21 cellular contexts compared by ENCODE assay signal in the genomic region with DNA sequence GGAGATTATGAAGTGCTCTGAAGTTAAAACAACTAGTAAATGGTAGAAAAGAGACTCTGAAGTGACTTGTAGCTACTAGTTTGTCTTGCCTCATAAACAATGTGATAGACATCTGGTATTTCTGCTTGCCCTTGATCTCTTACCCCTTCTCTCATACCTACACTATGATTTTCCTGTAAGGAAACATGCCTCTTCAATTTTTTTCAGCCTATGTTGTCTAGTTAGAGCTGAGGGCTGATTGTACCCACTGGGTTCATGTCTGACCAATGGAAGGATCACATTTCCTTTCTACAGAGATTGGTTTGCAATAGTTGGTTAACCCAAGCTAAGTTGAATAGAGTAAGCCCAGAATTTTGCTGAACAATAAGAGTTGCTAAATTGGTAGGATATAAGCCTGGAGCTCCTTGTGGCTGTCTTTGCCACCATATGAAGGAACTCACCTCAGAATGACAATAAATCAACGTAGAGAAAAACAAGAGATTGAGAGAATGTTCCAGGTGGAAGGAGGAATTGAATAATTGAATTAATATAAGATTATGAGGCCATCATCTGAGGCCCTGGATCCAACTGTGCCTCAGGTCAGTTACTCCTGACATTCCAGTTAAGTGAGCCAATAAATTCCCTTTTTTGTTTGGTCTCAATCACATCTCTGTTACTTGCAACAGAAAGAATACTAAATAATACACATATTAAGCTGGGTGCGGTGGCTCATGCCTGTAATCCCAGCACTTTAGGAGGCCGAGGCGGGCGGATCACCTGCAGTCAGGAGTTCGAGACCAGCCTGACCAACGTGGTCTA.
"Had no signal": no experiment of that assay in that cellular context is flagged by ENCODE, and none has a peak within 500 bp of the region (broad histone marks: within the 10 kb centered on the region; RNA-seq: fewer than 3 reads in every experiment).

No MANE protein-coding gene starts in this region.

- H3K27ac ChIP-seq: ascending aorta, colonic mucosa, dorsolateral prefrontal cortex, thoracic aorta had no signal

- H3K4me3 ChIP-seq: adrenal gland, ascending aorta, colonic mucosa, dorsolateral prefrontal cortex, esophagus muscularis mucosa, thoracic aorta had no signal

- DNase-seq: activated B cell treated with CpG ODN at 0.5 μM for 24 hours; activated CD4-positive, alpha-beta T cell treated with anti-CD3 and anti-CD28 coated beads for 4 hours; activated CD4-positive, alpha-beta T cell treated with anti-CD3 and anti-CD28 coated beads, Interleukin-2, amount 50 U/mL, for 48 hours; activated CD8-positive, alpha-beta memory T cell treated with anti-CD3 and anti-CD28 coated beads, Interleukin-2, amount 50 U/mL, for 48 hours; activated naive CD4-positive, alpha-beta T cell; activated T-cell treated with anti-CD3 and anti-CD28 coated beads, Interleukin-2, amount 50 U/mL, for 4 hours; adrenal gland; colonic mucosa; dorsolateral prefrontal cortex; effector memory CD8-positive, alpha-beta T cell; glutamatergic neuron; hippocampal formation; left ventricle myocardium superior; nucleus accumbens; stimulated activated CD4-positive, alpha-beta T cell treated with anti-CD3 and anti-CD28 coated beads, Interleukin-2, amount 100 ng/mL, for 48 hours; stimulated activated CD8-positive, alpha-beta memory T cell treated with anti-CD3 and anti-CD28 coated beads, Interleukin-4, amount 100 ng/mL, for 48 hours; stimulated activated naive B cell treated with anti-CD40 and anti-IgM and Interleukin-4, amounts not matched to agents 10 μg/mL and 1 μg/mL and 100 μg/mL, for 72 hours; T-cell had no signal

- H3K9me3 ChIP-seq: adrenal gland, ascending aorta, colonic mucosa, esophagus muscularis mucosa, thoracic aorta had no signal

- H3K36me3 ChIP-seq: adrenal gland, ascending aorta, colonic mucosa, esophagus muscularis mucosa, thoracic aorta had no signal

- H3K27me3 ChIP-seq: adrenal gland, ascending aorta, colonic mucosa, dorsolateral prefrontal cortex, esophagus muscularis mucosa had no signal

- H3K4me1 ChIP-seq: colonic mucosa had no signal
